2 cellular contexts compared by ENCODE assay signal in the genomic region with DNA sequence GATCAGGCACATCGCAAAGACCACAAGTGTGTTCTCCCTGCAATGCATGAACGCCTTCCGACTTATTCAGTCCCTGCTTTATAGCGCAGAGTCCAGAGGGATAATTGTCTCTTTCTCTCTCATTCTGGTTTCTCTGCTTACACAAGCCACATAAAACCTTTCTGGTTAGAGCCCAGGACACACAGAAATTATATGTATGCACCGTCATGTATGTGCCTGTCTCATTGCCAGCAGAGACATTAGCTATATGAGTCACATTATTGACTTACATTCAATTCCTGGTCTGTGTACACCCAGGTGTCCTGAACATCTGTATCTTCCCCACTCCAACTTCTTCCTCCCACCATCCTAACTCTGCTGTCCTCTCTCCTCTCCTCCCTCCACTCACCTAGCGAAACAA.
TF ChIP-seq lines count a peak whose summit lies in the region.

No MANE protein-coding gene starts in this region.

TF ChIP-seq in HepG2, 621 proteins besides CTCF, POLR2A, EP300 and RAD21:
- TF ChIP-seq SOX6 (IDR thresholded peaks at IDR 0.05) (0 out of 2 replicates have a peak, but pooled peaks have one; percentile 28), SOX6 (CRISPR knock-in tag; IDR thresholded peaks at IDR 0.05) (no peak), RNF2 (conservative IDR thresholded peaks at IDR 0.05; ENCODE audit: low read depth) (no peak)

TF ChIP-seq in endothelial cell of umbilical vein, 7 proteins besides CTCF, POLR2A, EP300 and RAD21:
- TF ChIP-seq GATA2 (IDR thresholded peaks at IDR 0.05; ENCODE audit: insufficient read depth, insufficient read length, low read depth, low read length) (no peak), FOS (IDR thresholded peaks at IDR 0.05; ENCODE audit: borderline replicate concordance, insufficient read depth, low read length) (no peak), JUN (IDR thresholded peaks at IDR 0.05; ENCODE audit: borderline replicate concordance, insufficient read depth, insufficient read length, low read depth) (peak; percentile 28)
- TF ChIP-seq, protein P1, sequence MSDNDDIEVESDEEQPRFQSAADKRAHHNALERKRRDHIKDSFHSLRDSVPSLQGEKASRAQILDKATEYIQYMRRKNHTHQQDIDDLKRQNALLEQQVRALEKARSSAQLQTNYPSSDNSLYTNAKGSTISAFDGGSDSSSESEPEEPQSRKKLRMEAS (IDR thresholded peaks at IDR 0.05; ENCODE audit: insufficient read depth, insufficient read length): no peak
